ENCODE assay signal across 21 cellular contexts in genomic region chr2:219527472-219527871, GRCh38. TPM values are rescaled to one million over a fixed set of nuclear protein-coding genes. Genes with fewer than 3 reads are reported as not detected.
"Had no signal": no experiment of that assay in that cellular context is flagged by ENCODE, and none has a peak within 500 bp of the region (broad histone marks: within the 10 kb centered on the region; RNA-seq: fewer than 3 reads in every experiment).

No MANE protein-coding gene starts in this region.

- H3K27me3 ChIP-seq: vagina had no signal

- H3K4me3 ChIP-seq: coronary artery, skin epidermis, tibial artery, vagina had no signal

- DNase-seq: activated CD4-positive, alpha-beta T cell treated with anti-CD3 and anti-CD28 coated beads, Interleukin-2, amount 10 ng/mL, durations not matched to agents 24 days and 14 days; activated CD4-positive, CD25-positive, alpha-beta regulatory T cell; activated CD8-positive, alpha-beta memory T cell treated with anti-CD3 and anti-CD28 coated beads, Interleukin-2, amount 50 U/mL, for 48 hours; activated CD8-positive, alpha-beta T cell treated with anti-CD3 and anti-CD28 coated beads, Interleukin-2, amount 10 ng/mL, durations not matched to agents 7 days and 5 days; activated gamma-delta T cell; activated T-cell treated with anti-CD3 and anti-CD28 coated beads, Interleukin-2, amount 50 U/mL, for 72 hours; foreskin fibroblast; hippocampal formation; mammary epithelial cell; naive B cell; stimulated activated CD4-positive, alpha-beta T cell treated with anti-CD3 and anti-CD28 coated beads, Interleukin-15, amount 100 ng/mL, for 24 hours; stimulated activated CD4-positive, alpha-beta T cell treated with anti-CD3 and anti-CD28 coated beads, Interleukin-4, amount 100 ng/mL, for 1 hour; stimulated activated naive CD4-positive, alpha-beta T cell; tibial artery had no signal

- H3K9me3 ChIP-seq: tibial artery, vagina had no signal

- H3K27ac ChIP-seq: coronary artery, skin epidermis, tibial artery, vagina had no signal

- FAIRE-seq: keratinocyte had no signal

- H3K36me3 ChIP-seq: tibial artery, vagina had no signal

RNA-seq across cellular contexts. Expression of gene ASIC4, which starts 13.2 kb away (rescaled TPM):
- total RNA-seq: activated CD4-positive, alpha-beta T cell treated with anti-CD3 and anti-CD28 coated beads, Interleukin-2, amount 10 ng/mL, durations not matched to agents 24 days and 14 days; activated CD8-positive, alpha-beta T cell treated with anti-CD3 and anti-CD28 coated beads, Interleukin-2, amount 10 ng/mL, durations not matched to agents 7 days and 5 days; mononuclear cell; renal cortical epithelial cell; subcutaneous adipose tissue; vagina had no signal
- polyA plus RNA-seq: keratinocyte had no signal

RNA-seq across cellular contexts. Expression of gene TMEM198, which starts 16.4 kb away (rescaled TPM):
- total RNA-seq: mononuclear cell had no signal
